ENCODE assay signal across 7 cellular contexts in genomic region chr16:32897782-32898181, GRCh38.
DNase-seq lines count a peak whose midpoint lies in the region; TF ChIP-seq lines count a peak whose summit lies in the region.
"Not testable (repeated sequence)": the region's sequence is repeated elsewhere in the genome, so short reads cannot be mapped to it uniquely, and the experiment has no call there.

No MANE protein-coding gene starts in this region.

- not testable (repeated sequence) for H3K27ac Mint-ChIP-seq in activated naive CD4-positive, alpha-beta T cell treated with anti-CD3 and anti-CD28 coated beads, Interleukin-2, amount 10 ng/mL, durations not matched to agents 7 days and 5 days

- H3K4me1 Mint-ChIP-seq in activated naive CD4-positive, alpha-beta T cell treated with anti-CD3 and anti-CD28 coated beads, Interleukin-2, amount 10 ng/mL, durations not matched to agents 7 days and 5 days = not testable (repeated sequence)

- CTCF ChIA-PET in activated naive CD4-positive, alpha-beta T cell treated with anti-CD3 and anti-CD28 coated beads, Interleukin-2, amount 10 ng/mL, durations not matched to agents 7 days and 5 days (lab: Charles Lee) = not testable (repeated sequence)

- not testable (repeated sequence) for H3K4me3 ChIP-seq in Jurkat, Clone E6-1 (ENCODE audit: low read length); fibroblast of villous mesenchyme (ENCODE audit: low read depth, low read length)

- not testable (repeated sequence) for H3K9me3 Mint-ChIP-seq in activated naive CD4-positive, alpha-beta T cell treated with anti-CD3 and anti-CD28 coated beads, Interleukin-2, amount 10 ng/mL, durations not matched to agents 7 days and 5 days

- H3K4me3 Mint-ChIP-seq in activated naive CD4-positive, alpha-beta T cell treated with anti-CD3 and anti-CD28 coated beads, Interleukin-2, amount 10 ng/mL, durations not matched to agents 7 days and 5 days = not testable (repeated sequence)

- peak; percentile 26 for TF ChIP-seq CTCF in fibroblast of villous mesenchyme (IDR thresholded peaks at IDR 0.05; ENCODE audit: insufficient read depth, low read depth, low read length)

- H3K27me3 Mint-ChIP-seq in activated naive CD4-positive, alpha-beta T cell treated with anti-CD3 and anti-CD28 coated beads, Interleukin-2, amount 10 ng/mL, durations not matched to agents 7 days and 5 days = not testable (repeated sequence)

- peak; percentile 1 for DNase-seq in ELF-1 (ENCODE audit: low read depth, low spot score)
- peak; percentile 4 for DNase-seq in Jurkat, Clone E6-1 (ENCODE audit: low read depth, low spot score)
- DNase-seq in OCI-M1 (lab: John Stamatoyannopoulos, UW) = peak; percentile 58
- peak; percentile 47 to 61 for DNase-seq in activated CD4-positive, alpha-beta T cell treated with anti-CD3 and anti-CD28 coated beads, Interleukin-2, amount 50 U/mL, for 48 hours
- peak; percentile 21 for DNase-seq in activated naive CD4-positive, alpha-beta T cell treated with anti-CD3 and anti-CD28 coated beads, Interleukin-2, amount 10 ng/mL, durations not matched to agents 7 days and 5 days
- not testable (repeated sequence) for DNase-seq in fibroblast of villous mesenchyme (ENCODE audit: low read depth)
- peak; percentile 30 to 68 for DNase-seq in stimulated activated CD4-positive, alpha-beta T cell treated with anti-CD3 and anti-CD28 coated beads, Interleukin-4, amount 100 ng/mL, for 48 hours (ENCODE audit: low read depth in 2 of 2)

- not testable (repeated sequence) for H3K36me3 Mint-ChIP-seq in activated naive CD4-positive, alpha-beta T cell treated with anti-CD3 and anti-CD28 coated beads, Interleukin-2, amount 10 ng/mL, durations not matched to agents 7 days and 5 days
